5 cellular contexts compared by ENCODE assay signal in genomic region chr5:118111956-118112355, GRCh38.
"Had no signal": no experiment of that assay in that cellular context is flagged by ENCODE, and none has a peak within 500 bp of the region (broad histone marks: within the 10 kb centered on the region; RNA-seq: fewer than 3 reads in every experiment).

No MANE protein-coding gene starts in this region.

- DNase-seq: GM23248, H9, HCEC 1CT, IMR-90 had no signal

- H3K4me3 ChIP-seq: GM23248, K562 had no signal

- H2AFZ ChIP-seq: GM23248 had no signal

- H3K27ac Mint-ChIP-seq: H9 had no signal

- H3K4me1 Mint-ChIP-seq: H9 had no signal

- ATAC-seq: K562 had no signal

- H3K9ac ChIP-seq: GM23248 had no signal

- H3K4me3 Mint-ChIP-seq: H9 had no signal

- H3K27ac ChIP-seq: GM23248 had no signal
